In genomic region chr12:27970391-27970980, GRCh38 we compare ENCODE assay signal across 8 cellular contexts. TPM values are rescaled to one million over a fixed set of nuclear protein-coding genes. Genes with fewer than 3 reads are reported as not detected.
DNase-seq lines count a peak whose midpoint lies in the region; ATAC-seq, FAIRE-seq and TF ChIP-seq lines count a peak whose summit lies in the region.

No MANE protein-coding gene starts in this region.

- peaks cover 30% of the 10 kb centered on the region for H3K4me1 Mint-ChIP-seq in endothelial cell (ENCODE audit: unreplicated experiment)

- peaks cover 11% of the 10 kb centered on the region for H3K27me3 Mint-ChIP-seq in endothelial cell (ENCODE audit: unreplicated experiment)

- H3K9me3 Mint-ChIP-seq in endothelial cell (ENCODE audit: unreplicated experiment): no peaks in the 10 kb centered on the region

- peak; percentile 11 for ATAC-seq in GM21515 (IDR thresholded peaks at IDR 0.05; ENCODE audit: unreplicated experiment)

- TF ChIP-seq CTCF in endothelial cell (IDR thresholded peaks at IDR 0.05; ENCODE audit: unreplicated experiment): no peak

- TF ChIP-seq POLR2A in H54 (IDR thresholded peaks at IDR 0.05; ENCODE audit: low read depth, low read length): no peak

- no peak overlapping the region for H3K27ac Mint-ChIP-seq in endothelial cell (ENCODE audit: unreplicated experiment)

- POLR2A ChIA-PET in HEK293T (lab: Yijun Ruan, JAX): interaction anchor here (0.7 to 1.0 kb wide), 3 partner anchors 190 to 220 kb away, joined by 3 to 4 read pairs (median 3); no protein-coding TSS in a partner anchor

- peak; percentile 85 for DNase-seq in DMS53 (lab: John Stamatoyannopoulos, UW)
- peak; percentile 21 for DNase-seq in KBM-7
- DNase-seq in endothelial cell (ENCODE audit: low spot score): peak; percentile 45
- DNase-seq in myocyte (ENCODE audit: low read depth): peak; percentile 22
- DNase-seq in OCI-M2 (lab: John Stamatoyannopoulos, UW; ENCODE audit: unreplicated experiment): no peak
- DNase-seq in HEK293T (ENCODE audit: extremely low spot score): no peak
- no peak for DNase-seq in H54 (ENCODE audit: insufficient read length, low spot score)

- peak overlapping the region; percentile 88 for H3K4me3 Mint-ChIP-seq in endothelial cell (ENCODE audit: unreplicated experiment)

- in situ Hi-C loops in KBM-7 (cut with MboI; ENCODE audit: low pct_unique_long_range_greater_than_20kb, low sequenced_read_pairs): no loop called here

- no peak for FAIRE-seq in H54 (lab: Jason Lieb, UNC)

- H3K36me3 Mint-ChIP-seq in endothelial cell (ENCODE audit: low read depth, unreplicated experiment): no peaks in the 10 kb centered on the region

- CTCF ChIA-PET in HEK293T (lab: Yijun Ruan, JAX): interaction anchor here (0.5 to 0.7 kb wide), 2 partner anchors 857 to 1879 kb away, joined by 3 to 4 read pairs; no protein-coding TSS in a partner anchor

TF ChIP-seq in HEK293T, 16 proteins besides CTCF, POLR2A, EP300 and RAD21:
- no peak for TF ChIP-seq ELF4 (IDR thresholded peaks at IDR 0.05)

RNA-seq across cellular contexts. Expression of gene PTHLH, which starts 2.0 kb away (rescaled TPM):
- total RNA-seq in endothelial cell (ENCODE audit: unreplicated experiment) (4.7 TPM), myocyte (1.3 and 3.3 TPM in 2 replicates)
- polyA plus RNA-seq in myocyte (2012): 3.9 TPM

Comparison
In these comparisons a context has a peak if more than half of its experiments do, and no peak if none do; other contexts are left out.
1. DNase-seq: peak in DMS53 (single experiment), KBM-7 (single experiment), endothelial cell (single experiment) and myocyte (single experiment); none in OCI-M2 (single experiment), HEK293T (single experiment) and H54 (single experiment).